20 cellular contexts compared by ENCODE assay signal in the genomic region with DNA sequence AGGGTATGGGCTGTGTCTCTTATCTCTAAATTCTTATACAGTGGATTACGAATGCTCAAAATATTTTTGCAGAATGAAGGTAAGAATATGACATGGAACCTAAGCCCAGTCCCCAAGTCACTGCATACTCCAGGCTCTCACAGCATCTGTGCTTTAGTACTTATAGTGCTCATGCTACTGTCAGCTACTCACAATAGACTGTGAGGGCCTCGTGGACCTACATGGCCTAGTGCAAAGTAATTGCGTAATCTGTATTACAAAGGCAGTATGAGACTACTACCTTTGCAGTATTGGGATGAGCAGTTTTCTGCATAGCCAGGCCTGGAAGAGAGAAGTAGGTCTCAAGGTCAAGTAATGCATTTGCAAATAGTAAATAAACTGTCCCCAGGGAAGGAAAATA. TPM values are rescaled to one million over a fixed set of nuclear protein-coding genes. Genes with fewer than 3 reads are reported as not detected.
A peak's percentile ranks its signal among the peaks of the same experiment; 100 is the strongest.
DNase-seq lines count a peak whose midpoint lies in the region; ATAC-seq, FAIRE-seq and TF ChIP-seq lines count a peak whose summit lies in the region.
"Had no signal": no experiment of that assay in that cellular context is flagged by ENCODE, and none has a peak within 500 bp of the region (broad histone marks: within the 10 kb centered on the region; RNA-seq: fewer than 3 reads in every experiment).

No MANE protein-coding gene starts in this region.

- H3K27me3 ChIP-seq in IMR-90 (ENCODE audit: control insufficient read depth, insufficient read depth, low read length) (no peaks in the 10 kb centered on the region), GM23248 (replicated peaks; ENCODE audit: insufficient read depth) (no peaks in the 10 kb centered on the region)
- H3K27me3 ChIP-seq: BLaER1 treated with 17β-estradiol and CSF1 and Interleukin-3, amounts not matched to agents 10 nM and 100 nM had no signal

- H2AFZ ChIP-seq in IMR-90 (replicated peaks; ENCODE audit: low read length, poor library complexity) (no peak overlapping the region), GM23248 (no peak overlapping the region)

- H3K9ac ChIP-seq in IMR-90 (ENCODE audit: low read depth, low read length) (no peak overlapping the region), GM23248 (no peak overlapping the region)
- H3K9ac ChIP-seq: BLaER1 treated with 17β-estradiol and CSF1 and Interleukin-3, amounts not matched to agents 10 nM and 100 nM had no signal

- H4K20me1 ChIP-seq in IMR-90 (ENCODE audit: insufficient read depth, low read length) (no peaks in the 10 kb centered on the region), GM23248 (ENCODE audit: insufficient read depth) (no peaks in the 10 kb centered on the region)
- H4K20me1 ChIP-seq: BLaER1 treated with 17β-estradiol and CSF1 and Interleukin-3, amounts not matched to agents 10 nM and 100 nM had no signal

- H3K14ac ChIP-seq in IMR-90 (replicated peaks; ENCODE audit: low read depth, low read length) = no peak overlapping the region

- H2AK9ac ChIP-seq in IMR-90 (replicated peaks; ENCODE audit: low read depth, low read length, poor library complexity) = no peak overlapping the region

- 63% methylated on average over 3 of the region's 3 CpGs for WGBS in A549 (ENCODE audit: missing lambda C conversion rate)
- 100% methylated on average over 1 of the region's 3 CpGs; no CpG with 5 or more reads in 1 of the 2 experiments for WGBS in IMR-90 (ENCODE audit: extremely low coverage in 2 of 2, insufficient read length in 1 of 2), 2 experiments
- 82 to 87% methylated on average over 3 of the region's 3 CpGs for WGBS in GM23248 (ENCODE audit: low coverage in 1 of 2, low lambda C conversion rate in 2 of 2, missing lambda C conversion rate in 2 of 2), 2 experiments

- no peak overlapping the region for H2BK120ac ChIP-seq in IMR-90 (ENCODE audit: low read depth, low read length)

- no peak overlapping the region for H3K56ac ChIP-seq in IMR-90 (ENCODE audit: extremely low read depth, insufficient read depth, low read length)

- no peak for FAIRE-seq in A549 (lab: Jason Lieb, UNC)
- FAIRE-seq: G401.6 had no signal

- no peak overlapping the region for H3K18ac ChIP-seq in IMR-90 (ENCODE audit: low read depth, low read length)

- DNase-seq in A549 (ENCODE audit: low read depth in 1 of 2, low spot score in 1 of 2) (no peak), IMR-90 (no peak), amniotic epithelial cell (ENCODE audit: low read depth) (peak; percentile 47), islet precursor cell (peak; percentile 22), NCI-H524 (lab: John Stamatoyannopoulos, UW) (no peak), GM23248 (no peak), DMS153 (lab: John Stamatoyannopoulos, UW) (no peak)
- DNase-seq: DMS79 treated with DMSO at 0.1 percent for 48 hours, H9, Kasumi-1, MM.1S, NCI-H1417, NCI-H187, NCI-H345, NCI-H526, T-helper 1 cell had no signal

- H3F3A ChIP-seq in GM23248 (ENCODE audit: insufficient read depth) = peaks cover 22% of the 10 kb centered on the region

- H3K4me3 ChIP-seq in A549 (no peak overlapping the region), IMR-90 (ENCODE audit: insufficient read depth, low read depth, low read length) (no peak overlapping the region), GM23248 (no peak overlapping the region)
- H3K4me3 ChIP-seq: BLaER1 treated with 17β-estradiol and CSF1 and Interleukin-3, amounts not matched to agents 10 nM and 100 nM had no signal

- no peak overlapping the region for H3K27ac ChIP-seq in A549
- no peak overlapping the region for H3K27ac ChIP-seq in IMR-90 (ENCODE audit: insufficient read depth, low read length)
- H3K27ac ChIP-seq in GM23248 = no peak overlapping the region
- H3K27ac ChIP-seq: BLaER1 treated with 17β-estradiol and CSF1 and Interleukin-3, amounts not matched to agents 10 nM and 100 nM had no signal

- TF ChIP-seq POLR2A in A549 (IDR thresholded peaks at IDR 0.05; ENCODE audit: low read length) = no peak
- TF ChIP-seq POLR2A in IMR-90 (IDR thresholded peaks at IDR 0.05; ENCODE audit: low read depth, low read length) = no peak

- H3K36me3 ChIP-seq in IMR-90 (ENCODE audit: control insufficient read depth, insufficient read depth, low read length) = no peaks in the 10 kb centered on the region
- H3K36me3 ChIP-seq in GM23248 (ENCODE audit: low read depth) = no peaks in the 10 kb centered on the region
- H3K36me3 ChIP-seq: BLaER1 treated with 17β-estradiol and CSF1 and Interleukin-3, amounts not matched to agents 10 nM and 100 nM had no signal

- TF ChIP-seq RAD21 in A549 (conservative IDR thresholded peaks at IDR 0.05 in 1 of 2, IDR thresholded peaks at IDR 0.05 in 1 of 2) (no peak), IMR-90 (IDR thresholded peaks at IDR 0.05; ENCODE audit: low read length) (no peak)

- H3K4me1 ChIP-seq in A549 (peaks cover 17% of the 10 kb centered on the region), IMR-90 (ENCODE audit: control insufficient read depth, insufficient read depth, low read length) (peaks cover 15% of the 10 kb centered on the region), GM23248 (ENCODE audit: insufficient read depth) (peaks cover 28% of the 10 kb centered on the region)

- H3K9me3 ChIP-seq in A549 (peaks cover 5% of the 10 kb centered on the region; the same call in 2 of the 3 replicates), IMR-90 (ENCODE audit: control insufficient read depth, insufficient read depth, low read length) (no peaks in the 10 kb centered on the region), GM23248 (ENCODE audit: low read depth) (no peaks in the 10 kb centered on the region)

- no peak overlapping the region for H2AK5ac ChIP-seq in IMR-90 (ENCODE audit: low read depth, low read length)

- H3K79me2 ChIP-seq in GM23248 (ENCODE audit: insufficient read depth) = no peaks in the 10 kb centered on the region

- in situ Hi-C loops in IMR-90 (cut with MboI; ENCODE audit: low sequenced_read_pairs) = no loop called here
- in situ Hi-C loops in GM23248 (cut with MboI) = no loop called here

- H2BK15ac ChIP-seq in IMR-90 (ENCODE audit: low read depth, low read length) = no peak overlapping the region

- no peak for TF ChIP-seq CTCF in A549 (IDR thresholded peaks at IDR 0.05)
- TF ChIP-seq CTCF in IMR-90 (conservative IDR thresholded peaks at IDR 0.05; ENCODE audit: low read depth, low read length) = no peak

- POLR2A ChIA-PET in A549 (lab: Yijun Ruan, JAX) (no interaction called here), IMR-90 (lab: Charles Lee; ENCODE audit: unreplicated experiment) (no interaction called here)

- TF ChIP-seq EP300 in A549 (IDR thresholded peaks at IDR 0.05) = no peak

- H4K5ac ChIP-seq in IMR-90 (ENCODE audit: low read depth, low read length) = no peak overlapping the region

- H3K4me2 ChIP-seq in A549 (no peak overlapping the region), IMR-90 (ENCODE audit: low read depth, low read length) (no peak overlapping the region), GM23248 (ENCODE audit: unreplicated experiment) (no peak overlapping the region)

- H3K9me2 ChIP-seq in GM23248 (ENCODE audit: insufficient read depth) = no peaks in the 10 kb centered on the region

- H3K79me1 ChIP-seq in IMR-90 (ENCODE audit: low read depth in 1 of 2, low read length in 2 of 2) = no peaks in the 10 kb centered on the region

- H3K4ac ChIP-seq in IMR-90 (ENCODE audit: low read depth, low read length) = no peak overlapping the region

- dilution Hi-C loops in IMR-90 (cut with HindIII; ENCODE audit: low sequenced_read_pairs, unreplicated experiment) = no loop called here

- intact Hi-C loops in IMR-90 (cut with micrococcal nuclease) = no loop called here

- BruUV-seq in IMR-90 (replicated peaks; lab: Mats Ljungman, UMichigan) = no TSS peak

- no peak overlapping the region for H4K91ac ChIP-seq in IMR-90 (ENCODE audit: insufficient read depth, low read depth, low read length)

- no peak overlapping the region for H2BK5ac ChIP-seq in IMR-90 (ENCODE audit: low read depth, low read length, poor library complexity, severe bottlenecking)

- ATAC-seq in A549 (no peak), IMR-90 (ENCODE audit: low read depth) (no peak), GM21360 (IDR thresholded peaks at IDR 0.05; ENCODE audit: unreplicated experiment) (no peak)

- H2BK20ac ChIP-seq in IMR-90 (ENCODE audit: low read depth, low read length) = no peak overlapping the region

- H4K8ac ChIP-seq in IMR-90 (ENCODE audit: low read depth in 2 of 2, low read length in 2 of 2) = no peak overlapping the region

- H3K23ac ChIP-seq in IMR-90 (ENCODE audit: low read depth, low read length) = no peak overlapping the region

- H3K9me1 ChIP-seq in IMR-90 (ENCODE audit: insufficient read depth, low read length) = peaks cover 28% of the 10 kb centered on the region

- CTCF ChIA-PET in A549 (lab: Yijun Ruan, JAX) (interaction anchor here (1.2 to 2.7 kb wide), 4 partner anchors 10 to 183 kb away, joined by 5 to 13 read pairs (median 5); no protein-coding TSS in a partner anchor), IMR-90 (lab: Yijun Ruan, JAX) (interaction anchor here (1.1 kb wide), 1 partner anchor 12 kb away, joined by 3 read pairs; no protein-coding TSS in a partner anchor)

TF ChIP-seq in A549, 52 proteins besides CTCF, POLR2A, EP300 and RAD21:
- no peak for TF ChIP-seq BHLHE40 (IDR thresholded peaks at IDR 0.05; ENCODE audit: low read depth, low read length)
- TF ChIP-seq ZNF302 (CRISPR knock-in tag; IDR thresholded peaks at IDR 0.05) = no peak
- TF ChIP-seq CEBPB (IDR thresholded peaks at IDR 0.05) = peak; percentile 36 to 66; a peak in 3 of 4 replicates
- no peak for TF ChIP-seq CHD2 (IDR thresholded peaks at IDR 0.05; ENCODE audit: low read length, partially characterized antibody)

TF ChIP-seq in IMR-90, 13 proteins besides CTCF, POLR2A, EP300 and RAD21 (continues in another document):
- TF ChIP-seq USF2 (IDR thresholded peaks at IDR 0.05; ENCODE audit: low read depth, low read length) = no peak
- no peak for TF ChIP-seq MXI1 (IDR thresholded peaks at IDR 0.05; ENCODE audit: borderline replicate concordance, low read depth, low read length)

RNA-seq across cellular contexts. Expression of gene VWF, which starts 27.9 kb away (rescaled TPM):
- polyA plus RNA-seq in A549 (2011; rRNA removed) = 0.01 TPM in 2 replicates
- under 0.01 TPM in 1 of 2 replicates, not detected in the other for polyA plus RNA-seq in A549 (2012; cell fraction: cytosol; rRNA removed)
- polyA plus RNA-seq in A549 (2012; cell fraction: nucleus; rRNA removed) = 0.01 TPM in 1 of 2 replicates, not detected in the other
- polyA plus RNA-seq in A549 (2017; fragmentation: RNase III; extraction: RNeasy Plus Mini Kit Qiagen cat#74134 plus additional on column Dnase treatment) = not detected in 3 replicates
- polyA minus RNA-seq in A549 (2011; rRNA and poly(A)+ RNA removed) = 0.04 TPM in 1 of 2 replicates, not detected in the other
- total RNA-seq in IMR-90 (2012; rRNA removed) = under 0.01 TPM in 2 replicates
- polyA plus RNA-seq in IMR-90 (2012; rRNA removed) = 0.09 and 0.10 TPM in 2 replicates
- polyA plus RNA-seq in IMR-90 (2012; cell fraction: cytosol; rRNA removed) = 0.04 and 0.11 TPM in 2 replicates
- 0.14 and 0.34 TPM in 2 replicates for polyA plus RNA-seq in IMR-90 (2012; cell fraction: nucleus; rRNA removed; ENCODE audit: low replicate concordance)
- total RNA-seq in GM23248 (2014; rRNA removed; shearing (Covaris generic)) = not detected in 2 replicates
- 0.03 and 0.14 TPM in 2 replicates for polyA plus RNA-seq in GM23248 (2016; fragmentation: Nextera tagmentation; extraction: Ambion mirVana)
- total RNA-seq: A673 had no signal

Comparison
In these comparisons a context has a peak if more than half of its experiments do, and no peak if none do; other contexts are left out.
1. DNase-seq: peak in amniotic epithelial cell (single experiment) and islet precursor cell (single experiment); none in A549 (0 of 2), IMR-90 (single experiment), NCI-H524 (0 of 2), GM23248 (single experiment) and DMS153 (single experiment).